ENCODE assay signal across 8 cellular contexts in genomic region chr19:869245-870177, GRCh38. TPM values are rescaled to one million over a fixed set of nuclear protein-coding genes. Genes with fewer than 3 reads are reported as not detected.
DNase-seq lines count a peak whose midpoint lies in the region; TF ChIP-seq lines count a peak whose summit lies in the region.

No MANE protein-coding gene starts in this region.

- H3K4me3 Mint-ChIP-seq in immature natural killer cell, result no peak overlapping the region

- H3K36me3 ChIP-seq in suprapubic skin, result peaks cover 47% of the 10 kb centered on the region

- TF ChIP-seq POLR2A in suprapubic skin (IDR thresholded peaks at IDR 0.05), result no peak

- H3K9me3 ChIP-seq in suprapubic skin, result no peaks in the 10 kb centered on the region

- TF ChIP-seq EP300 in suprapubic skin (IDR thresholded peaks at IDR 0.05), result no peak

- no peak for TF ChIP-seq CTCF in suprapubic skin (IDR thresholded peaks at IDR 0.05)

- WGBS in suprapubic skin, result 50% methylated on average over 17 of the region's 29 CpGs

- H3K9me3 Mint-ChIP-seq in immature natural killer cell, result no peaks in the 10 kb centered on the region

- peak; percentile 70 for DNase-seq in HPDE6-E6E7 (ENCODE audit: extremely low spot score)
- DNase-seq in astrocyte of the hippocampus (ENCODE audit: low read depth, low spot score), result peak; percentile 95
- peak; percentile 82 for DNase-seq in islet precursor cell
- no peak for DNase-seq in suprapubic skin (ENCODE audit: low spot score in 2 of 2)
- DNase-seq in NCI-H146 treated with DMSO at 0.1 percent for 48 hours (lab: John Stamatoyannopoulos, UW; ENCODE audit: unreplicated experiment), result no peak
- no peak for DNase-seq in NCI-H82 treated with DMSO at 0.1 percent for 48 hours (lab: John Stamatoyannopoulos, UW; ENCODE audit: unreplicated experiment)
- DNase-seq in NCI-H2081 treated with DMSO at 0.1 percent for 48 hours (lab: John Stamatoyannopoulos, UW), result no peak
- DNase-seq in immature natural killer cell, result no peak

- peaks cover 43% of the 10 kb centered on the region for H3K4me1 ChIP-seq in suprapubic skin

- H3K27ac ChIP-seq in suprapubic skin, result peak overlapping the region; percentile 68

- peaks cover 3 to 11% (median 8%) of the 10 kb centered on the region in 3 donors for H3K27me3 Mint-ChIP-seq in immature natural killer cell (ENCODE audit: low read depth in 3 of 3)

- peaks cover 0 to 13% of the 10 kb centered on the region in 2 donors for H3K4me1 Mint-ChIP-seq in immature natural killer cell

- H3K4me3 ChIP-seq in suprapubic skin, result no peak overlapping the region

- H3K27me3 ChIP-seq in suprapubic skin, result no peaks in the 10 kb centered on the region

- peak overlapping the region in 2 of 6 donors; percentile 35 to 60 for H3K27ac Mint-ChIP-seq in immature natural killer cell

- H3K36me3 Mint-ChIP-seq in immature natural killer cell, result peaks cover 4% of the 10 kb centered on the region in 3 donors

RNA-seq across cellular contexts. Expression of gene CFD, which starts 10.0 kb away (rescaled TPM):
- 100 to 1,000 TPM; 195 to 332 (median 294) TPM for total RNA-seq in suprapubic skin
- polyA plus RNA-seq in immature natural killer cell, result 1 to 10 TPM; 1.5 to 4.1 (median 3.6) TPM

RNA-seq across cellular contexts. Expression of gene ELANE, which starts 17.4 kb away (rescaled TPM):
- total RNA-seq in suprapubic skin, result under 1 TPM in 1 of 4 donors, not detected in 3; 0.79 TPM
- not detected for polyA plus RNA-seq in immature natural killer cell

RNA-seq across cellular contexts. Expression of gene MED16, which starts 23.5 kb away (rescaled TPM):
- 10 to 100 TPM; 45.1 to 63.9 (median 57.0) TPM for total RNA-seq in suprapubic skin
- 100 to 1,000 TPM in 1 of 3 donors, 10 to 100 TPM in 2; 44.2 to 112 (median 48.0) TPM for polyA plus RNA-seq in immature natural killer cell

RNA-seq across cellular contexts. Expression of gene RNU6-9, which starts 23.8 kb away (rescaled TPM):
- not detected for total RNA-seq in suprapubic skin
- polyA plus RNA-seq in immature natural killer cell, result not detected

RNA-seq across cellular contexts. Expression of gene PRTN3, which starts 28.7 kb away (rescaled TPM):
- not detected for total RNA-seq in suprapubic skin
- polyA plus RNA-seq in immature natural killer cell, result not detected

Comparison
In these comparisons a context has a peak if more than half of its experiments do, and no peak if none do; other contexts are left out.
1. DNase-seq: peak in HPDE6-E6E7 (single experiment), astrocyte of the hippocampus (single experiment) and islet precursor cell (single experiment); none in suprapubic skin (0 of 2), NCI-H146 treated with DMSO at 0.1 percent for 48 hours (single experiment), NCI-H82 treated with DMSO at 0.1 percent for 48 hours (single experiment), NCI-H2081 treated with DMSO at 0.1 percent for 48 hours (single experiment) and immature natural killer cell (0 of 3).